8 cellular contexts compared by ENCODE assay signal in the genomic region with DNA sequence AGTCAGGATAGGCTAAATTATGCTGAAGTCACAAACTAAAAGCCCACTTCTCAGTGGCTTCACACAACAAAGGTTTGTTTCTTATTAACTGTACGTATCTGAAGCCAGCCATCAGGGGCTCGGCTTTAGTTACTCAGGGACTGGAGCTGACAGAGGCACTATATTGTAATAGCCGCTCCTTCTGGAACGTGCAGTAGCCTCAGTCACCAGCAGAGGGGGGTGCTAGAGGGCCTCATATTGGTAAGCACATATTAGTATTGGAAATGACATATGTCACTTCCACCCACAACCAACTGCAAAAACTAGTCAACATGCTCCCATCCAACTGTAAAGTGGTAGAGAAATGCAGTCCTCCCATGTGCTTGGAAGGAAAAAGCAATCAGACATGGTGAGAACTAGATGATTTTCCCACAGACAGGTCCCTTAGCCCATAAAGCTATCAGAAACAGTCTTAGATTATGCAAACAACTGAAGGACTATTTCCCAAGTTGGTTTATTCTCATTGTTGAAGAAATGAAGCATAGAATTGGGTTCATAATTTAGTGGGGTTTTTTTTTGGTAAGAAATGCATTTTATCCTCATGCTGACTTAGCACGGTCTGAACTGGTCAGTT.
A peak's percentile ranks its signal among the peaks of the same experiment; 100 is the strongest.
DNase-seq lines count a peak whose midpoint lies in the region; ATAC-seq lines count a peak whose summit lies in the region.

No MANE protein-coding gene starts in this region.

- no peak overlapping the region for H3K27ac ChIP-seq in effector memory CD4-positive, alpha-beta T cell (ENCODE audit: insufficient read depth, low read length, poor library complexity, severe bottlenecking)

- no peaks in the 10 kb centered on the region for H3K36me3 ChIP-seq in effector memory CD4-positive, alpha-beta T cell (ENCODE audit: control insufficient read depth, insufficient read depth, low read length)

- POLR2A ChIA-PET in activated CD4-positive, alpha-beta T cell treated with anti-CD3 and anti-CD28 coated beads, Interleukin-2, amount 10 ng/mL, durations not matched to agents 7 days and 5 days (lab: Charles Lee), result no interaction called here

- H3K4me3 ChIP-seq in effector memory CD4-positive, alpha-beta T cell (ENCODE audit: insufficient read depth, low read depth, low read length, poor library complexity, severe bottlenecking), result no peak overlapping the region

- no peaks in the 10 kb centered on the region for H3K27me3 ChIP-seq in effector memory CD4-positive, alpha-beta T cell (replicated peaks; ENCODE audit: control insufficient read depth, insufficient read depth, low read length, poor library complexity, severe bottlenecking)

- no peak overlapping the region for H3K27ac Mint-ChIP-seq in activated CD4-positive, alpha-beta T cell treated with anti-CD3 and anti-CD28 coated beads, Interleukin-2, amount 10 ng/mL, durations not matched to agents 7 days and 5 days

- peaks cover 9% of the 10 kb centered on the region for H3K27me3 Mint-ChIP-seq in activated CD4-positive, alpha-beta T cell treated with anti-CD3 and anti-CD28 coated beads, Interleukin-2, amount 10 ng/mL, durations not matched to agents 7 days and 5 days

- H3K9me3 Mint-ChIP-seq in activated CD4-positive, alpha-beta T cell treated with anti-CD3 and anti-CD28 coated beads, Interleukin-2, amount 10 ng/mL, durations not matched to agents 7 days and 5 days, result no peaks in the 10 kb centered on the region

- ATAC-seq in GM19023 (IDR thresholded peaks at IDR 0.05; ENCODE audit: unreplicated experiment) (peak; percentile 99), HG03103 (IDR thresholded peaks at IDR 0.05; ENCODE audit: low read depth, unreplicated experiment) (peak; percentile 99)

- CTCF ChIA-PET in activated CD4-positive, alpha-beta T cell treated with anti-CD3 and anti-CD28 coated beads, Interleukin-2, amount 10 ng/mL, durations not matched to agents 7 days and 5 days (lab: Charles Lee), result interaction anchor here (0.5 to 0.6 kb wide), 3 partner anchors 21 to 612 kb away, joined by 3 to 4 read pairs (median 3); no protein-coding TSS in a partner anchor

- no peaks in the 10 kb centered on the region for H3K4me1 ChIP-seq in effector memory CD4-positive, alpha-beta T cell (ENCODE audit: control insufficient read depth, insufficient read depth, low read length, poor library complexity, severe bottlenecking)

- no peak overlapping the region for H3K4me3 Mint-ChIP-seq in activated CD4-positive, alpha-beta T cell treated with anti-CD3 and anti-CD28 coated beads, Interleukin-2, amount 10 ng/mL, durations not matched to agents 7 days and 5 days

- H3K9me3 ChIP-seq in effector memory CD4-positive, alpha-beta T cell (ENCODE audit: control insufficient read depth, low read length), result no peaks in the 10 kb centered on the region

- H3K36me3 Mint-ChIP-seq in activated CD4-positive, alpha-beta T cell treated with anti-CD3 and anti-CD28 coated beads, Interleukin-2, amount 10 ng/mL, durations not matched to agents 7 days and 5 days (ENCODE audit: low read depth), result no peaks in the 10 kb centered on the region

- peak; percentile 58 for DNase-seq in CD1c-positive myeloid dendritic cell (ENCODE audit: extremely low spot score)
- DNase-seq in NCI-H345 treated with DMSO at 0.1 percent for 48 hours (lab: John Stamatoyannopoulos, UW; ENCODE audit: unreplicated experiment), result peak; percentile 17
- DNase-seq in activated CD4-positive, alpha-beta T cell treated with anti-CD3 and anti-CD28 coated beads, Interleukin-2, amount 10 ng/mL, durations not matched to agents 7 days and 5 days, result peak; percentile 67
- DNase-seq in effector memory CD4-positive, alpha-beta T cell, result peak; percentile 4 to 8 (median 6)
- peak; percentile 53 for DNase-seq in mucosa of gallbladder (ENCODE audit: low spot score)
- DNase-seq in stimulated activated naive CD4-positive, alpha-beta T cell (lab: John Stamatoyannopoulos, UW), result peak; percentile 2 to 54 (median 13)

- no peaks in the 10 kb centered on the region for H3K4me1 Mint-ChIP-seq in activated CD4-positive, alpha-beta T cell treated with anti-CD3 and anti-CD28 coated beads, Interleukin-2, amount 10 ng/mL, durations not matched to agents 7 days and 5 days

Comparison
In these comparisons a context has a peak if more than half of its experiments do, and no peak if none do; other contexts are left out.
1. DNase-seq: peak in every context shown above with its lines; median percentile 67 in activated CD4-positive, alpha-beta T cell treated with anti-CD3 and anti-CD28 coated beads, Interleukin-2, amount 10 ng/mL, durations not matched to agents 7 days and 5 days; 58 in CD1c-positive myeloid dendritic cell; 53 in mucosa of gallbladder; 17 in NCI-H345 treated with DMSO at 0.1 percent for 48 hours; 13 in stimulated activated naive CD4-positive, alpha-beta T cell; 6 in effector memory CD4-positive, alpha-beta T cell.